8 cellular contexts compared by ENCODE assay signal in the genomic region with DNA sequence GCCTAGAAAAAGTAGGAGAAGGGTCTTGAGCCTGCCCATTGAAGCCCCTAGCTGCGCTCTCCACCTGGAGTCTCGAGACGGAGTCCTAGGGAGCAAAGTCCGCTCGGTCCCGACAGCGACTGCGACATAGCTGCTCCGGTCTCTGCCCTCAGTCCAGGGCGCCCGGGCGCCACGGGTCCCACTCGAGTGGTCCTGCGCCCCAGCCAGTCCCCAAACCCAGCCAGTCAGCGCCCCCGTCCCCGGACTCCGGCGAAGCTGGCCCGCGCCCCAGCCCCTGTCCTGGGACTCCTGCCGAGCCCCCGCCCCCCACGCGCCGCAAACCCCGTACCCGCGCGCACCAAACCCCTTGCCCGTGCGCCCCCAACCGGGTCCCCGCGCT. TPM values are rescaled to one million over a fixed set of nuclear protein-coding genes. Genes with fewer than 3 reads are reported as not detected.
DNase-seq lines count a peak whose midpoint lies in the region; ATAC-seq, FAIRE-seq and TF ChIP-seq lines count a peak whose summit lies in the region.

No MANE protein-coding gene starts in this region.

- no peak for TF ChIP-seq EP300 in A549 (IDR thresholded peaks at IDR 0.05)

- H3K27me3 ChIP-seq in MM.1S (replicated peaks; ENCODE audit: insufficient read depth, low read length) = no peaks in the 10 kb centered on the region; the same call in 1 of the 2 replicates

- peaks cover 63% of the 10 kb centered on the region for H3K4me1 ChIP-seq in A549
- peaks cover 14% of the 10 kb centered on the region for H3K4me1 ChIP-seq in MM.1S (ENCODE audit: low read length)

- H2AFZ ChIP-seq in MM.1S (ENCODE audit: low read length) = peak overlapping the region; percentile 91

- H3K4me3 Mint-ChIP-seq in endothelial cell (ENCODE audit: unreplicated experiment) = peak overlapping the region; percentile 74

- no peak for TF ChIP-seq CTCF in A549 (IDR thresholded peaks at IDR 0.05)
- TF ChIP-seq CTCF in MM.1S (IDR thresholded peaks at IDR 0.05; ENCODE audit: low read length) = no peak
- no peak for TF ChIP-seq CTCF in endothelial cell (IDR thresholded peaks at IDR 0.05; ENCODE audit: unreplicated experiment)

- no peaks in the 10 kb centered on the region for H3K9me3 Mint-ChIP-seq in endothelial cell (ENCODE audit: unreplicated experiment)

- H3K9me3 ChIP-seq in A549 (0 out of 3 replicates have a peak, but pooled peaks cover 4% of the 10 kb centered on the region), MM.1S (replicated peaks; ENCODE audit: insufficient read depth, low read length) (no peaks in the 10 kb centered on the region)

- DNase-seq in A549 (ENCODE audit: low read depth in 1 of 2, low spot score in 1 of 2) (no peak), MM.1S (peak; percentile 23), endothelial cell (ENCODE audit: low spot score) (peak; percentile 23), myocyte (ENCODE audit: low read depth) (peak; percentile 43), T-helper 2 cell (no peak)

- 3% methylated on average over 9 of the region's 36 CpGs for WGBS in A549 (ENCODE audit: missing lambda C conversion rate)

- ATAC-seq in A549 (peak; percentile 15 to 25; a peak in 4 of 6 replicates), HG03432 (IDR thresholded peaks at IDR 0.05; ENCODE audit: unreplicated experiment) (no peak), GM19035 (IDR thresholded peaks at IDR 0.05; ENCODE audit: unreplicated experiment) (no peak), GM21723 (IDR thresholded peaks at IDR 0.05; ENCODE audit: unreplicated experiment) (no peak)

- no peaks in the 10 kb centered on the region for H3K36me3 ChIP-seq in MM.1S (replicated peaks; ENCODE audit: insufficient read depth, low read length)

- H3K4me1 Mint-ChIP-seq in endothelial cell (ENCODE audit: unreplicated experiment) = peaks cover 22% of the 10 kb centered on the region

- no peak overlapping the region for H3K27ac Mint-ChIP-seq in endothelial cell (ENCODE audit: unreplicated experiment)

- H3K27ac ChIP-seq in A549 (peak overlapping the region; percentile 99 to 100), MM.1S (ENCODE audit: low read length) (no peak overlapping the region)

- H3K4me2 ChIP-seq in A549 = peak overlapping the region; percentile 86
- peak overlapping the region; percentile 92 for H3K4me2 ChIP-seq in MM.1S (ENCODE audit: low read depth, low read length)

- peak overlapping the region; percentile 83 for H3K4me3 ChIP-seq in A549
- H3K4me3 ChIP-seq in MM.1S (ENCODE audit: low read length) = peak overlapping the region; percentile 91

- H3K27me3 Mint-ChIP-seq in endothelial cell (ENCODE audit: unreplicated experiment) = peaks cover 18% of the 10 kb centered on the region

- POLR2A ChIA-PET in A549 (lab: Yijun Ruan, JAX) = interaction anchor here (0.5 to 7.4 kb wide), 14 partner anchors 9 to 205 kb away, joined by 3 to 62 read pairs (median 6); no protein-coding TSS in a partner anchor

- no peak for TF ChIP-seq POLR2A in A549 (IDR thresholded peaks at IDR 0.05; ENCODE audit: low read length)

- H3K9me2 ChIP-seq in MM.1S (replicated peaks; ENCODE audit: insufficient read depth, low read length) = no peaks in the 10 kb centered on the region

- H3K9ac ChIP-seq in MM.1S (ENCODE audit: low read length) = peak overlapping the region; percentile 88

- H3K36me3 Mint-ChIP-seq in endothelial cell (ENCODE audit: low read depth, unreplicated experiment) = no peaks in the 10 kb centered on the region

- H3F3A ChIP-seq in MM.1S (ENCODE audit: insufficient read depth, low read length) = no peaks in the 10 kb centered on the region

- H4K20me1 ChIP-seq in MM.1S (ENCODE audit: insufficient read depth, low read length) = no peaks in the 10 kb centered on the region; the same call in 1 of the 2 replicates

- no peak for TF ChIP-seq RAD21 in A549 (conservative IDR thresholded peaks at IDR 0.05 in 1 of 2, IDR thresholded peaks at IDR 0.05 in 1 of 2)

- no peak for FAIRE-seq in A549 (lab: Jason Lieb, UNC)

- peaks cover 52% of the 10 kb centered on the region for H3K79me2 ChIP-seq in MM.1S (ENCODE audit: low read length)

- CTCF ChIA-PET in A549 (lab: Yijun Ruan, JAX) = interaction anchor here (0.6 to 3.4 kb wide), 9 partner anchors 10 to 238 kb away, joined by 3 to 10 read pairs (median 6); no protein-coding TSS in a partner anchor

TF ChIP-seq in A549, 52 proteins besides CTCF, POLR2A, EP300 and RAD21:
- TF ChIP-seq TFCP2L1 (CRISPR knock-in tag; IDR thresholded peaks at IDR 0.05) (peak; percentile 89; the same call in 1 of the 2 replicates), JUN (IDR thresholded peaks at IDR 0.05) (peak in 1 of 2 experiments; percentile 15; a peak in 2 of 5 replicates), HOXA7 (CRISPR knock-in tag; IDR thresholded peaks at IDR 0.05) (0 out of 2 replicates have a peak, but pooled peaks have one; percentile 27), MYC (IDR thresholded peaks at IDR 0.05; ENCODE audit: borderline replicate concordance, low read length) (no peak)
- TF ChIP-seq, protein P1, sequence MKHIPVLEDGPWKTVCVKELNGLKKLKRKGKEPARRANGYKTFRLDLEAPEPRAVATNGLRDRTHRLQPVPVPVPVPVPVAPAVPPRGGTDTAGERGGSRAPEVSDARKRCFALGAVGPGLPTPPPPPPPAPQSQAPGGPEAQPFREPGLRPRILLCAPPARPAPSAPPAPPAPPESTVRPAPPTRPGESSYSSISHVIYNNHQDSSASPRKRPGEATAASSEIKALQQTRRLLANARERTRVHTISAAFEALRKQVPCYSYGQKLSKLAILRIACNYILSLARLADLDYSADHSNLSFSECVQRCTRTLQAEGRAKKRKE (CRISPR knock-in tag; IDR thresholded peaks at IDR 0.05; ENCODE audit: low read depth) = no peak

RNA-seq across cellular contexts. Expression of a gene that starts 0.5 kb away (rescaled TPM):
- polyA plus RNA-seq in A549 (2011; rRNA removed) = 134 and 137 TPM in 2 replicates
- polyA plus RNA-seq in A549 (2012; cell fraction: cytosol; rRNA removed) = 80.9 and 113 TPM in 2 replicates
- polyA plus RNA-seq in A549 (2012; cell fraction: nucleus; rRNA removed) = 217 and 283 TPM in 2 replicates
- 107 to 122 TPM (median 107 TPM) in 3 replicates for polyA plus RNA-seq in A549 (2017; fragmentation: RNase III; extraction: RNeasy Plus Mini Kit Qiagen cat#74134 plus additional on column Dnase treatment)
- 438 and 510 TPM in 2 replicates for polyA minus RNA-seq in A549 (2011; rRNA and poly(A)+ RNA removed)
- 7.5 TPM for total RNA-seq in endothelial cell (ENCODE audit: unreplicated experiment)
- 241 and 322 TPM in 2 replicates for total RNA-seq in myocyte
- 267 TPM for polyA plus RNA-seq in myocyte (2012)

Comparison
In these comparisons a context has a peak if more than half of its experiments do, and no peak if none do; other contexts are left out.
1. ATAC-seq: peak in A549 (2 of 2); none in HG03432 (single experiment), GM19035 (single experiment) and GM21723 (single experiment).
2. DNase-seq: peak in MM.1S (single experiment), endothelial cell (single experiment) and myocyte (single experiment); none in A549 (0 of 2) and T-helper 2 cell (0 of 5).
3. RNA of a gene that starts 0.5 kb away (total RNA-seq): 241 to 322 TPM in myocyte; 7.5 TPM in endothelial cell (single experiment); every median in the first group is over 10 times any median in the second.